1 cellular context compared by ENCODE assay signal in the genomic region with DNA sequence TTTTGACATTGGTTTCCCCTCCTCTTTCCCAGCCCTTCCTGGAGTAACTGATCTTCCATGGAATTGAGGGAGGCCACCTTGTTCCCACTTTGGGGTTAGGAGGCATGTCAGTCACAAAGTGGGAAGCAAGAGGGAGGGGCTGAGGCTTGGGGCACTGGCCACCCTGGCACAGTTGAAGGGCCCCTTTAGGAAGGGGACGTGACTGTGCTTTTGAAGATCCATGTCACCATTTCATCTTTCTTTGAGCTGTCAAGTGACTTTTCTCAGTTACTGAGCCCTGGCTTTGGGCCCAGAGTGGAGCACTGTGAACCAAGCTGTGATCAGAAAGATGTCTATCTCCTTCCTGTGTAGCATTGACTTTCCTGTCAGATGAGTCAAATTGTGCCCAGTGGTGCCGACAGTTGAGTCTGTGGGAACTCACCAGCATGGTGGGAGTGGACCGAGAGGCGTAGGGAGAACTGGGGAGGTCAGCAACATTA.
TF ChIP-seq lines count a peak whose summit lies in the region.

No MANE protein-coding gene starts in this region.

TF ChIP-seq in GM12878, 131 proteins besides CTCF, POLR2A, EP300 and RAD21:
- TF ChIP-seq EED (IDR thresholded peaks at IDR 0.05; ENCODE audit: low read depth), result no peak
- TF ChIP-seq IKZF2 (IDR thresholded peaks at IDR 0.05), result peak in 1 of 2 experiments; percentile 24; a peak in 1 of 4 replicates
- TF ChIP-seq, protein P1, sequence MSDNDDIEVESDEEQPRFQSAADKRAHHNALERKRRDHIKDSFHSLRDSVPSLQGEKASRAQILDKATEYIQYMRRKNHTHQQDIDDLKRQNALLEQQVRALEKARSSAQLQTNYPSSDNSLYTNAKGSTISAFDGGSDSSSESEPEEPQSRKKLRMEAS (IDR thresholded peaks at IDR 0.05; ENCODE audit: low read depth, low read length), result no peak
- TF ChIP-seq, protein P2, sequence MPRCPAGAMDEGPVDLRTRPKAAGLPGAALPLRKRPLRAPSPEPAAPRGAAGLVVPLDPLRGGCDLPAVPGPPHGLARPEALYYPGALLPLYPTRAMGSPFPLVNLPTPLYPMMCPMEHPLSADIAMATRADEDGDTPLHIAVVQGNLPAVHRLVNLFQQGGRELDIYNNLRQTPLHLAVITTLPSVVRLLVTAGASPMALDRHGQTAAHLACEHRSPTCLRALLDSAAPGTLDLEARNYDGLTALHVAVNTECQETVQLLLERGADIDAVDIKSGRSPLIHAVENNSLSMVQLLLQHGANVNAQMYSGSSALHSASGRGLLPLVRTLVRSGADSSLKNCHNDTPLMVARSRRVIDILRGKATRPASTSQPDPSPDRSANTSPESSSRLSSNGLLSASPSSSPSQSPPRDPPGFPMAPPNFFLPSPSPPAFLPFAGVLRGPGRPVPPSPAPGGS (IDR thresholded peaks at IDR 0.05; ENCODE audit: borderline replicate concordance, insufficient read depth, low read depth, low read length, poor library complexity, severe bottlenecking), result no peak
- TF ChIP-seq E2F4 (IDR thresholded peaks at IDR 0.05; ENCODE audit: low read depth, low read length), result no peak
- TF ChIP-seq ZNF384 (IDR thresholded peaks at IDR 0.05; ENCODE audit: borderline replicate concordance, low read depth, low read length), result no peak
- peak; percentile 52 for TF ChIP-seq RUNX3 (IDR thresholded peaks at IDR 0.05; ENCODE audit: low read length)
